In genomic region chr15:54859982-54860381, GRCh38 we compare ENCODE assay signal across 6 cellular contexts.
"Had no signal": no experiment of that assay in that cellular context is flagged by ENCODE, and none has a peak within 500 bp of the region (broad histone marks: within the 10 kb centered on the region; RNA-seq: fewer than 3 reads in every experiment).

No MANE protein-coding gene starts in this region.

- ATAC-seq: K562 had no signal

- DNase-seq: IMR-90, KBM-7, KG1 had no signal

- FAIRE-seq: HTR-8/SVneo, K562 had no signal

- H3K27ac ChIP-seq: HL-60 had no signal

- H3K4me3 ChIP-seq: K562 had no signal
